ENCODE assay signal across 2 cellular contexts in the genomic region with DNA sequence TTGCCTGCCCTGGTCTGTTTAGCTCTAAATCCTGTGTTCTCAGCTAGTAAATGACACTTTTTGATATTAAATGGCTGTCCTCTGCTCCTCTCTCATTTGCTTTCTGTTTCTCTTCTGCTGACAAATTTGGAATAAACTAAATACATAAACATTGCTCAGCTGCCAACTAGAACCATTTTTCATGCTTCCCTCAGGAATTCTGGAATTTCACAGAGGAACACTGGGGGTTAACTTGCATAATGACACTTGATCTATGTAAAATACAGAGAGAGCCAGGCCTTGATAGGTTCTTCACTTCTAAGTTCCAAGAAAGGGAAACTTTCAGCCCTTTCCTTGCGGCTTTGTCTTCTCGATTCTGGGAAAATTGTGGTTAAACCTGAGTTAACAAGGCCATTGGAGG.
TF ChIP-seq lines count a peak whose summit lies in the region.

No MANE protein-coding gene starts in this region.

TF ChIP-seq in WTC11, 78 proteins besides CTCF, POLR2A, EP300 and RAD21:
- TF ChIP-seq HMGA2 (CRISPR knock-in tag; IDR thresholded peaks at IDR 0.05) (no peak), ZNF416 (CRISPR knock-in tag; IDR thresholded peaks at IDR 0.05) (no peak), ZNF263 (CRISPR knock-in tag; IDR thresholded peaks at IDR 0.05; ENCODE audit: low read depth) (no peak), JUN (CRISPR knock-in tag; IDR thresholded peaks at IDR 0.05) (no peak), E2F1 (CRISPR knock-in tag; IDR thresholded peaks at IDR 0.05) (no peak), NR1H2 (CRISPR knock-in tag; IDR thresholded peaks at IDR 0.05) (no peak), ZNF671 (CRISPR knock-in tag; IDR thresholded peaks at IDR 0.05) (no peak), NFE2L1 (CRISPR knock-in tag; IDR thresholded peaks at IDR 0.05) (no peak), ZNF317 (CRISPR knock-in tag; IDR thresholded peaks at IDR 0.05; ENCODE audit: borderline replicate concordance, low read depth) (no peak), CDX4 (CRISPR knock-in tag; IDR thresholded peaks at IDR 0.05; ENCODE audit: borderline replicate concordance) (no peak), OVOL2 (CRISPR knock-in tag; IDR thresholded peaks at IDR 0.05; ENCODE audit: borderline replicate concordance) (no peak), NFYB (CRISPR knock-in tag; conservative IDR thresholded peaks at IDR 0.05; ENCODE audit: low read depth) (no peak), EMX1 (CRISPR knock-in tag; IDR thresholded peaks at IDR 0.05) (no peak)
- TF ChIP-seq, protein P1, sequence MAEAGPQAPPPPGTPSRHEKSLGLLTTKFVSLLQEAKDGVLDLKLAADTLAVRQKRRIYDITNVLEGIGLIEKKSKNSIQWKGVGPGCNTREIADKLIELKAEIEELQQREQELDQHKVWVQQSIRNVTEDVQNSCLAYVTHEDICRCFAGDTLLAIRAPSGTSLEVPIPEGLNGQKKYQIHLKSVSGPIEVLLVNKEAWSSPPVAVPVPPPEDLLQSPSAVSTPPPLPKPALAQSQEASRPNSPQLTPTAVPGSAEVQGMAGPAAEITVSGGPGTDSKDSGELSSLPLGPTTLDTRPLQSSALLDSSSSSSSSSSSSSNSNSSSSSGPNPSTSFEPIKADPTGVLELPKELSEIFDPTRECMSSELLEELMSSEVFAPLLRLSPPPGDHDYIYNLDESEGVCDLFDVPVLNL (CRISPR knock-in tag; IDR thresholded peaks at IDR 0.05; ENCODE audit: borderline replicate concordance, low read depth): no peak
- TF ChIP-seq, protein P2, sequence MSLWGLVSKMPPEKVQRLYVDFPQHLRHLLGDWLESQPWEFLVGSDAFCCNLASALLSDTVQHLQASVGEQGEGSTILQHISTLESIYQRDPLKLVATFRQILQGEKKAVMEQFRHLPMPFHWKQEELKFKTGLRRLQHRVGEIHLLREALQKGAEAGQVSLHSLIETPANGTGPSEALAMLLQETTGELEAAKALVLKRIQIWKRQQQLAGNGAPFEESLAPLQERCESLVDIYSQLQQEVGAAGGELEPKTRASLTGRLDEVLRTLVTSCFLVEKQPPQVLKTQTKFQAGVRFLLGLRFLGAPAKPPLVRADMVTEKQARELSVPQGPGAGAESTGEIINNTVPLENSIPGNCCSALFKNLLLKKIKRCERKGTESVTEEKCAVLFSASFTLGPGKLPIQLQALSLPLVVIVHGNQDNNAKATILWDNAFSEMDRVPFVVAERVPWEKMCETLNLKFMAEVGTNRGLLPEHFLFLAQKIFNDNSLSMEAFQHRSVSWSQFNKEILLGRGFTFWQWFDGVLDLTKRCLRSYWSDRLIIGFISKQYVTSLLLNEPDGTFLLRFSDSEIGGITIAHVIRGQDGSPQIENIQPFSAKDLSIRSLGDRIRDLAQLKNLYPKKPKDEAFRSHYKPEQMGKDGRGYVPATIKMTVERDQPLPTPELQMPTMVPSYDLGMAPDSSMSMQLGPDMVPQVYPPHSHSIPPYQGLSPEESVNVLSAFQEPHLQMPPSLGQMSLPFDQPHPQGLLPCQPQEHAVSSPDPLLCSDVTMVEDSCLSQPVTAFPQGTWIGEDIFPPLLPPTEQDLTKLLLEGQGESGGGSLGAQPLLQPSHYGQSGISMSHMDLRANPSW (CRISPR knock-in tag; conservative IDR thresholded peaks at IDR 0.05; ENCODE audit: low read depth): no peak
- TF ChIP-seq, protein P3, sequence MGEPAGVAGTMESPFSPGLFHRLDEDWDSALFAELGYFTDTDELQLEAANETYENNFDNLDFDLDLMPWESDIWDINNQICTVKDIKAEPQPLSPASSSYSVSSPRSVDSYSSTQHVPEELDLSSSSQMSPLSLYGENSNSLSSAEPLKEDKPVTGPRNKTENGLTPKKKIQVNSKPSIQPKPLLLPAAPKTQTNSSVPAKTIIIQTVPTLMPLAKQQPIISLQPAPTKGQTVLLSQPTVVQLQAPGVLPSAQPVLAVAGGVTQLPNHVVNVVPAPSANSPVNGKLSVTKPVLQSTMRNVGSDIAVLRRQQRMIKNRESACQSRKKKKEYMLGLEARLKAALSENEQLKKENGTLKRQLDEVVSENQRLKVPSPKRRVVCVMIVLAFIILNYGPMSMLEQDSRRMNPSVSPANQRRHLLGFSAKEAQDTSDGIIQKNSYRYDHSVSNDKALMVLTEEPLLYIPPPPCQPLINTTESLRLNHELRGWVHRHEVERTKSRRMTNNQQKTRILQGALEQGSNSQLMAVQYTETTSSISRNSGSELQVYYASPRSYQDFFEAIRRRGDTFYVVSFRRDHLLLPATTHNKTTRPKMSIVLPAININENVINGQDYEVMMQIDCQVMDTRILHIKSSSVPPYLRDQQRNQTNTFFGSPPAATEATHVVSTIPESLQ (CRISPR knock-in tag; IDR thresholded peaks at IDR 0.05): no peak

TF ChIP-seq in HepG2, 621 proteins besides CTCF, POLR2A, EP300 and RAD21:
- TF ChIP-seq SNRNP70 (IDR thresholded peaks at IDR 0.05; ENCODE audit: low read depth, low read length) (no peak), SMARCE1 (IDR thresholded peaks at IDR 0.05; ENCODE audit: borderline replicate concordance) (no peak), HNF4G (IDR thresholded peaks at IDR 0.05; ENCODE audit: borderline replicate concordance, low read depth, low read length) (no peak), HNF4G (CRISPR knock-in tag; IDR thresholded peaks at IDR 0.05; ENCODE audit: borderline replicate concordance, low read depth) (no peak), ZNF44 (CRISPR knock-in tag; IDR thresholded peaks at IDR 0.05) (no peak), ZC3H13 (CRISPR knock-in tag; IDR thresholded peaks at IDR 0.05) (no peak), EEA1 (CRISPR knock-in tag; IDR thresholded peaks at IDR 0.05; ENCODE audit: borderline replicate concordance) (no peak), ERF (CRISPR knock-in tag; IDR thresholded peaks at IDR 0.05) (no peak), SP140L (CRISPR knock-in tag; IDR thresholded peaks at IDR 0.05; ENCODE audit: borderline replicate concordance) (no peak), AGO1 (IDR thresholded peaks at IDR 0.05; ENCODE audit: low read depth, low read length, poor library complexity, severe bottlenecking) (no peak), SOX13 (IDR thresholded peaks at IDR 0.05) (no peak), SOX13 (CRISPR knock-in tag; conservative IDR thresholded peaks at IDR 0.05 in 1 of 2, IDR thresholded peaks at IDR 0.05 in 1 of 2) (no peak), FOSL1 (CRISPR knock-in tag; IDR thresholded peaks at IDR 0.05; ENCODE audit: borderline replicate concordance) (no peak), ZGPAT (CRISPR knock-in tag; IDR thresholded peaks at IDR 0.05) (no peak), HOXA3 (CRISPR knock-in tag; IDR thresholded peaks at IDR 0.05) (no peak), ZFP41 (CRISPR knock-in tag; IDR thresholded peaks at IDR 0.05; ENCODE audit: borderline replicate concordance) (no peak), MEF2D (CRISPR knock-in tag; IDR thresholded peaks at IDR 0.05) (no peak), ZNF280B (CRISPR knock-in tag; IDR thresholded peaks at IDR 0.05; ENCODE audit: borderline replicate concordance) (no peak), SIN3B (IDR thresholded peaks at IDR 0.05; ENCODE audit: low read length) (no peak), FOXP1 (IDR thresholded peaks at IDR 0.05) (no peak), FOXP1 (CRISPR knock-in tag; IDR thresholded peaks at IDR 0.05) (no peak)
- TF ChIP-seq, protein P4, sequence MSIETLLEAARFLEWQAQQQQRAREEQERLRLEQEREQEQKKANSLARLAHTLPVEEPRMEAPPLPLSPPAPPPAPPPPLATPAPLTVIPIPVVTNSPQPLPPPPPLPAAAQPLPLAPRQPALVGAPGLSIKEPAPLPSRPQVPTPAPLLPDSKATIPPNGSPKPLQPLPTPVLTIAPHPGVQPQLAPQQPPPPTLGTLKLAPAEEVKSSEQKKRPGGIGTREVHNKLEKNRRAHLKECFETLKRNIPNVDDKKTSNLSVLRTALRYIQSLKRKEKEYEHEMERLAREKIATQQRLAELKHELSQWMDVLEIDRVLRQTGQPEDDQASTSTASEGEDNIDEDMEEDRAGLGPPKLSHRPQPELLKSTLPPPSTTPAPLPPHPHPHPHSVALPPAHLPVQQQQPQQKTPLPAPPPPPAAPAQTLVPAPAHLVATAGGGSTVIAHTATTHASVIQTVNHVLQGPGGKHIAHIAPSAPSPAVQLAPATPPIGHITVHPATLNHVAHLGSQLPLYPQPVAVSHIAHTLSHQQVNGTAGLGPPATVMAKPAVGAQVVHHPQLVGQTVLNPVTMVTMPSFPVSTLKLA (IDR thresholded peaks at IDR 0.05): no peak
TF ChIP-seq in HepG2: peak in this region for 0.
